Comparison of ENCODE assay signal across 1 cellular context in the genomic region with DNA sequence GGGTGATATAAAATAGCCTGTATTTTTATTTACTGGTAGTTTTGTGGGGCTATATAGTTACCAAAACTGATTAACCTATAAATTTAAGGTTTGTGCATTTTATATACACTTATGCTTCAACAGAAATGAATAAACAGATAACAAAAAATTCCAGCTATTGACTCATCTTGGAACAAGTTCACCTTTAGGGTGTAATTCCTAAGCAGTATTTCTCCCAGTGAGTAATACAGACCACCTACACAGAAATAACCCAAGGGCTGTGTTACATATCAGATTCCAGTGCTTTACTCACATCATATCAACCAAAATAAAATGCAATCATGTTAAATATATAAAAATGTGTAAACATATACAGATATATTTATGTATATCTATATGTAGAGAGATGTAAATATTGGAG.
TF ChIP-seq lines count a peak whose summit lies in the region.

No MANE protein-coding gene starts in this region.

TF ChIP-seq in WTC11, 78 proteins besides CTCF, POLR2A, EP300 and RAD21 (continued from another document):
- TF ChIP-seq, protein P1, sequence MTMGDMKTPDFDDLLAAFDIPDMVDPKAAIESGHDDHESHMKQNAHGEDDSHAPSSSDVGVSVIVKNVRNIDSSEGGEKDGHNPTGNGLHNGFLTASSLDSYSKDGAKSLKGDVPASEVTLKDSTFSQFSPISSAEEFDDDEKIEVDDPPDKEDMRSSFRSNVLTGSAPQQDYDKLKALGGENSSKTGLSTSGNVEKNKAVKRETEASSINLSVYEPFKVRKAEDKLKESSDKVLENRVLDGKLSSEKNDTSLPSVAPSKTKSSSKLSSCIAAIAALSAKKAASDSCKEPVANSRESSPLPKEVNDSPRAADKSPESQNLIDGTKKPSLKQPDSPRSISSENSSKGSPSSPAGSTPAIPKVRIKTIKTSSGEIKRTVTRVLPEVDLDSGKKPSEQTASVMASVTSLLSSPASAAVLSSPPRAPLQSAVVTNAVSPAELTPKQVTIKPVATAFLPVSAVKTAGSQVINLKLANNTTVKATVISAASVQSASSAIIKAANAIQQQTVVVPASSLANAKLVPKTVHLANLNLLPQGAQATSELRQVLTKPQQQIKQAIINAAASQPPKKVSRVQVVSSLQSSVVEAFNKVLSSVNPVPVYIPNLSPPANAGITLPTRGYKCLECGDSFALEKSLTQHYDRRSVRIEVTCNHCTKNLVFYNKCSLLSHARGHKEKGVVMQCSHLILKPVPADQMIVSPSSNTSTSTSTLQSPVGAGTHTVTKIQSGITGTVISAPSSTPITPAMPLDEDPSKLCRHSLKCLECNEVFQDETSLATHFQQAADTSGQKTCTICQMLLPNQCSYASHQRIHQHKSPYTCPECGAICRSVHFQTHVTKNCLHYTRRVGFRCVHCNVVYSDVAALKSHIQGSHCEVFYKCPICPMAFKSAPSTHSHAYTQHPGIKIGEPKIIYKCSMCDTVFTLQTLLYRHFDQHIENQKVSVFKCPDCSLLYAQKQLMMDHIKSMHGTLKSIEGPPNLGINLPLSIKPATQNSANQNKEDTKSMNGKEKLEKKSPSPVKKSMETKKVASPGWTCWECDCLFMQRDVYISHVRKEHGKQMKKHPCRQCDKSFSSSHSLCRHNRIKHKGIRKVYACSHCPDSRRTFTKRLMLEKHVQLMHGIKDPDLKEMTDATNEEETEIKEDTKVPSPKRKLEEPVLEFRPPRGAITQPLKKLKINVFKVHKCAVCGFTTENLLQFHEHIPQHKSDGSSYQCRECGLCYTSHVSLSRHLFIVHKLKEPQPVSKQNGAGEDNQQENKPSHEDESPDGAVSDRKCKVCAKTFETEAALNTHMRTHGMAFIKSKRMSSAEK (CRISPR knock-in tag; IDR thresholded peaks at IDR 0.05; ENCODE audit: borderline replicate concordance) = no peak
- TF ChIP-seq EMX1 (CRISPR knock-in tag; IDR thresholded peaks at IDR 0.05) (no peak), SMAD4 (CRISPR knock-in tag; IDR thresholded peaks at IDR 0.05) (no peak), SOX15 (CRISPR knock-in tag; IDR thresholded peaks at IDR 0.05) (no peak), CREB1 (CRISPR knock-in tag; IDR thresholded peaks at IDR 0.05) (no peak), GABPB1 (CRISPR knock-in tag; IDR thresholded peaks at IDR 0.05) (no peak), ZNF317 (CRISPR knock-in tag; IDR thresholded peaks at IDR 0.05; ENCODE audit: borderline replicate concordance, low read depth) (no peak), ATF6 (CRISPR knock-in tag; IDR thresholded peaks at IDR 0.05) (no peak), GRHL2 (CRISPR knock-in tag; IDR thresholded peaks at IDR 0.05; ENCODE audit: insufficient replicate concordance, severe bottlenecking) (no peak)
- TF ChIP-seq, protein P2, sequence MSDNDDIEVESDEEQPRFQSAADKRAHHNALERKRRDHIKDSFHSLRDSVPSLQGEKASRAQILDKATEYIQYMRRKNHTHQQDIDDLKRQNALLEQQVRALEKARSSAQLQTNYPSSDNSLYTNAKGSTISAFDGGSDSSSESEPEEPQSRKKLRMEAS (CRISPR knock-in tag; IDR thresholded peaks at IDR 0.05) = no peak
- TF ChIP-seq, protein P3, sequence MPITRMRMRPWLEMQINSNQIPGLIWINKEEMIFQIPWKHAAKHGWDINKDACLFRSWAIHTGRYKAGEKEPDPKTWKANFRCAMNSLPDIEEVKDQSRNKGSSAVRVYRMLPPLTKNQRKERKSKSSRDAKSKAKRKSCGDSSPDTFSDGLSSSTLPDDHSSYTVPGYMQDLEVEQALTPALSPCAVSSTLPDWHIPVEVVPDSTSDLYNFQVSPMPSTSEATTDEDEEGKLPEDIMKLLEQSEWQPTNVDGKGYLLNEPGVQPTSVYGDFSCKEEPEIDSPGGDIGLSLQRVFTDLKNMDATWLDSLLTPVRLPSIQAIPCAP (CRISPR knock-in tag; IDR thresholded peaks at IDR 0.05) = no peak
- TF ChIP-seq, protein P4, sequence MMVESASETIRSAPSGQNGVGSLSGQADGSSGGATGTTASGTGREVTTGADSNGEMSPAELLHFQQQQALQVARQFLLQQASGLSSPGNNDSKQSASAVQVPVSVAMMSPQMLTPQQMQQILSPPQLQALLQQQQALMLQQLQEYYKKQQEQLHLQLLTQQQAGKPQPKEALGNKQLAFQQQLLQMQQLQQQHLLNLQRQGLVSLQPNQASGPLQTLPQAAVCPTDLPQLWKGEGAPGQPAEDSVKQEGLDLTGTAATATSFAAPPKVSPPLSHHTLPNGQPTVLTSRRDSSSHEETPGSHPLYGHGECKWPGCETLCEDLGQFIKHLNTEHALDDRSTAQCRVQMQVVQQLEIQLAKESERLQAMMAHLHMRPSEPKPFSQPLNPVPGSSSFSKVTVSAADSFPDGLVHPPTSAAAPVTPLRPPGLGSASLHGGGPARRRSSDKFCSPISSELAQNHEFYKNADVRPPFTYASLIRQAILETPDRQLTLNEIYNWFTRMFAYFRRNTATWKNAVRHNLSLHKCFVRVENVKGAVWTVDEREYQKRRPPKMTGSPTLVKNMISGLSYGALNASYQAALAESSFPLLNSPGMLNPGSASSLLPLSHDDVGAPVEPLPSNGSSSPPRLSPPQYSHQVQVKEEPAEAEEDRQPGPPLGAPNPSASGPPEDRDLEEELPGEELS (CRISPR knock-in tag; IDR thresholded peaks at IDR 0.05) = no peak
- TF ChIP-seq, protein P5, sequence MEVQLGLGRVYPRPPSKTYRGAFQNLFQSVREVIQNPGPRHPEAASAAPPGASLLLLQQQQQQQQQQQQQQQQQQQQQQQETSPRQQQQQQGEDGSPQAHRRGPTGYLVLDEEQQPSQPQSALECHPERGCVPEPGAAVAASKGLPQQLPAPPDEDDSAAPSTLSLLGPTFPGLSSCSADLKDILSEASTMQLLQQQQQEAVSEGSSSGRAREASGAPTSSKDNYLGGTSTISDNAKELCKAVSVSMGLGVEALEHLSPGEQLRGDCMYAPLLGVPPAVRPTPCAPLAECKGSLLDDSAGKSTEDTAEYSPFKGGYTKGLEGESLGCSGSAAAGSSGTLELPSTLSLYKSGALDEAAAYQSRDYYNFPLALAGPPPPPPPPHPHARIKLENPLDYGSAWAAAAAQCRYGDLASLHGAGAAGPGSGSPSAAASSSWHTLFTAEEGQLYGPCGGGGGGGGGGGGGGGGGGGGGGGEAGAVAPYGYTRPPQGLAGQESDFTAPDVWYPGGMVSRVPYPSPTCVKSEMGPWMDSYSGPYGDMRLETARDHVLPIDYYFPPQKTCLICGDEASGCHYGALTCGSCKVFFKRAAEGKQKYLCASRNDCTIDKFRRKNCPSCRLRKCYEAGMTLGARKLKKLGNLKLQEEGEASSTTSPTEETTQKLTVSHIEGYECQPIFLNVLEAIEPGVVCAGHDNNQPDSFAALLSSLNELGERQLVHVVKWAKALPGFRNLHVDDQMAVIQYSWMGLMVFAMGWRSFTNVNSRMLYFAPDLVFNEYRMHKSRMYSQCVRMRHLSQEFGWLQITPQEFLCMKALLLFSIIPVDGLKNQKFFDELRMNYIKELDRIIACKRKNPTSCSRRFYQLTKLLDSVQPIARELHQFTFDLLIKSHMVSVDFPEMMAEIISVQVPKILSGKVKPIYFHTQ (CRISPR knock-in tag; IDR thresholded peaks at IDR 0.05) = no peak
